21 cellular contexts compared by ENCODE assay signal in genomic region chr7:50774299-50774698, GRCh38. TPM values are rescaled to one million over a fixed set of nuclear protein-coding genes. Genes with fewer than 3 reads are reported as not detected.
DNase-seq lines count a peak whose midpoint lies in the region; ATAC-seq and TF ChIP-seq lines count a peak whose summit lies in the region.
"Had no signal": no experiment of that assay in that cellular context is flagged by ENCODE, and none has a peak within 500 bp of the region (broad histone marks: within the 10 kb centered on the region; RNA-seq: fewer than 3 reads in every experiment).

No MANE protein-coding gene starts in this region.

- in situ Hi-C loops in Panc1 (cut with HindIII; ENCODE audit: low pct_unique_long_range_greater_than_20kb, low sequenced_read_pairs): no loop called here

- 43% methylated on average over 1 of the region's 1 CpG for WGBS in SK-N-SH (ENCODE audit: low lambda C conversion rate)

- no peak for TF ChIP-seq RAD21 in SK-N-SH (IDR thresholded peaks at IDR 0.05; ENCODE audit: low read length)

- TF ChIP-seq CTCF in SK-N-SH (IDR thresholded peaks at IDR 0.05) (peak; percentile 32), Panc1 (IDR thresholded peaks at IDR 0.05) (peak; percentile 29; the same call in 1 of the 2 replicates), choroid plexus epithelial cell (conservative IDR thresholded peaks at IDR 0.05; ENCODE audit: low read depth, low read length) (peak; percentile 42), omental fat pad (IDR thresholded peaks at IDR 0.05) (no peak), GM10248 (IDR thresholded peaks at IDR 0.05; ENCODE audit: control extremely low read depth, extremely low read depth, low read depth, missing control alignments) (no peak)

- H4K20me1 ChIP-seq in SK-N-SH (ENCODE audit: insufficient read depth): peaks cover 91% of the 10 kb centered on the region

- peaks cover 2% of the 10 kb centered on the region for H3K4me1 Mint-ChIP-seq in T-helper 17 cell

- ATAC-seq in SK-N-SH treated with all-trans-retinoic acid at 6 μM for 48 hours: no peak
- ATAC-seq in Panc1: no peak
- ATAC-seq in GM21576 (IDR thresholded peaks at IDR 0.05; ENCODE audit: unreplicated experiment): no peak
- ATAC-seq in omental fat pad (ENCODE audit: low FRiP score): no peak
- no peak for ATAC-seq in T-helper 17 cell
- ATAC-seq: CD8-positive, alpha-beta T cell; HCT116 had no signal

- H3K9me2 ChIP-seq in SK-N-SH: no peaks in the 10 kb centered on the region

- no peak for TF ChIP-seq EP300 in SK-N-SH (IDR thresholded peaks at IDR 0.05; ENCODE audit: borderline replicate concordance in 1 of 2, low read depth in 1 of 2, low read length in 1 of 2)

- peaks cover 8% of the 10 kb centered on the region for H3K27me3 Mint-ChIP-seq in T-helper 17 cell

- H3K9me3 ChIP-seq in SK-N-SH (no peaks in the 10 kb centered on the region), Panc1 (ENCODE audit: control insufficient read depth, insufficient read depth, low read depth, low read length) (no peaks in the 10 kb centered on the region), T-helper 17 cell (ENCODE audit: control insufficient read depth, low read length, poor library complexity, severe bottlenecking) (no peaks in the 10 kb centered on the region)

- H3K9ac ChIP-seq in SK-N-SH: no peak overlapping the region
- H3K9ac ChIP-seq: BLaER1 treated with 17β-estradiol and CSF1 and Interleukin-3, amounts not matched to agents 10 nM and 100 nM; KMS-11 had no signal

- H3K4me3 ChIP-seq in SK-N-SH (ENCODE audit: low read depth in 2 of 2, low read length in 1 of 2): no peak overlapping the region
- H3K4me3 ChIP-seq in Panc1 (ENCODE audit: low read depth in 2 of 2, low read length in 2 of 2): no peak overlapping the region
- H3K4me3 ChIP-seq in choroid plexus epithelial cell (ENCODE audit: low read depth, low read length): no peak overlapping the region
- H3K4me3 ChIP-seq: BLaER1 treated with 17β-estradiol and CSF1 and Interleukin-3, amounts not matched to agents 10 nM and 100 nM had no signal

- no peak overlapping the region for H3K4me2 ChIP-seq in SK-N-SH
- H3K4me2 ChIP-seq: KMS-11 had no signal

- POLR2A ChIA-PET in SK-N-SH (lab: Yijun Ruan, JAX): no interaction called here
- POLR2A ChIA-PET in Panc1 (lab: Charles Lee): no interaction called here
- POLR2A ChIA-PET in GM10248 (lab: Yijun Ruan, JAX): no interaction called here

- no peak for DNase-seq in SK-N-SH
- DNase-seq in Panc1 (ENCODE audit: low read depth, low spot score): no peak
- no peak for DNase-seq in choroid plexus epithelial cell (ENCODE audit: low read depth)
- DNase-seq in omental fat pad (ENCODE audit: low spot score): no peak
- DNase-seq in T-helper 17 cell: no peak
- no peak for DNase-seq in GM10248 (ENCODE audit: extremely low spot score)
- DNase-seq: 8988T; CD8-positive, alpha-beta T cell; DMS153; NCI-H1105; NCI-H146; NCI-H2029 treated with DMSO at 0.1 percent for 48 hours; NCI-H226; NCI-H510A treated with DMSO at 0.1 percent for 48 hours; NCI-H774; Right ventricle myocardium superior had no signal

- peaks cover 4% of the 10 kb centered on the region for H3F3A ChIP-seq in SK-N-SH (replicated peaks; ENCODE audit: insufficient read depth)

- H3K27ac ChIP-seq in SK-N-SH (ENCODE audit: low read depth in 2 of 2, low read length in 1 of 2) (no peak overlapping the region), Panc1 (ENCODE audit: low read length) (no peak overlapping the region)
- H3K27ac ChIP-seq: BLaER1 treated with 17β-estradiol and CSF1 and Interleukin-3, amounts not matched to agents 10 nM and 100 nM; KMS-11 had no signal

- no TSS peak for BruUV-seq in Panc1 (replicated peaks; lab: Mats Ljungman, UMichigan)

- H3K36me3 ChIP-seq in SK-N-SH (replicated peaks in 1 of 2; ENCODE audit: control insufficient read depth in 1 of 2, insufficient read depth in 2 of 2, low read length in 1 of 2): peaks cover 0 to 32% of the 10 kb centered on the region in 2 experiments
- H3K36me3 ChIP-seq in Panc1 (ENCODE audit: control insufficient read depth, insufficient read depth, low read length): no peaks in the 10 kb centered on the region

- intact Hi-C loops in Panc1 (cut with micrococcal nuclease; ENCODE audit: unreplicated experiment): no loop called here

- no peak overlapping the region for H3K27ac Mint-ChIP-seq in T-helper 17 cell
- H3K27ac Mint-ChIP-seq: CD8-positive, alpha-beta T cell had no signal

- H3K4me1 ChIP-seq in SK-N-SH (ENCODE audit: control insufficient read depth in 1 of 2, insufficient read depth in 2 of 2, low read depth in 1 of 2, low read length in 1 of 2) (no peaks in the 10 kb centered on the region), Panc1 (ENCODE audit: control insufficient read depth, insufficient read depth, low read length) (no peaks in the 10 kb centered on the region)

- H3K4me3 Mint-ChIP-seq in T-helper 17 cell: no peak overlapping the region
- H3K4me3 Mint-ChIP-seq: CD8-positive, alpha-beta T cell had no signal

- H3K36me3 Mint-ChIP-seq in T-helper 17 cell (ENCODE audit: low read depth): no peaks in the 10 kb centered on the region
- H3K36me3 Mint-ChIP-seq: CD8-positive, alpha-beta T cell had no signal

- H3K79me2 ChIP-seq in SK-N-SH (ENCODE audit: insufficient read depth): peaks cover 98% of the 10 kb centered on the region

- H2AFZ ChIP-seq in SK-N-SH (ENCODE audit: low read depth): no peak overlapping the region

- H3K27me3 ChIP-seq in SK-N-SH (ENCODE audit: insufficient read depth): no peaks in the 10 kb centered on the region
- H3K27me3 ChIP-seq in Panc1 (ENCODE audit: control insufficient read depth, insufficient read depth, low read length): no peaks in the 10 kb centered on the region
- H3K27me3 ChIP-seq: BLaER1 treated with 17β-estradiol and CSF1 and Interleukin-3, amounts not matched to agents 10 nM and 100 nM had no signal

- CTCF ChIA-PET in SK-N-SH (lab: Yijun Ruan, JAX) (no interaction called here), Panc1 (lab: Charles Lee) (no interaction called here), GM10248 (lab: Yijun Ruan, JAX) (no interaction called here)

TF ChIP-seq in SK-N-SH, 30 proteins besides CTCF, POLR2A, EP300 and RAD21 (continues in another document):
- TF ChIP-seq MXI1 (IDR thresholded peaks at IDR 0.05; ENCODE audit: low read depth, low read length) (no peak), FOXJ3 (CRISPR knock-in tag; IDR thresholded peaks at IDR 0.05) (no peak), USF2 (IDR thresholded peaks at IDR 0.05; ENCODE audit: borderline replicate concordance, low read depth, low read length) (no peak), RCOR1 (IDR thresholded peaks at IDR 0.05; ENCODE audit: low read length) (no peak), IRF3 (IDR thresholded peaks at IDR 0.05; ENCODE audit: low read depth, low read length) (no peak), TAF1 (IDR thresholded peaks at IDR 0.05; ENCODE audit: borderline replicate concordance, low read depth, low read length) (no peak), TCF12 (IDR thresholded peaks at IDR 0.05) (no peak), RXRA (IDR thresholded peaks at IDR 0.05; ENCODE audit: borderline replicate concordance, low read depth) (no peak)

TF ChIP-seq in SK-N-SH treated with all-trans-retinoic acid at 6 μM for 48 hours, 23 proteins besides CTCF, POLR2A, EP300 and RAD21 (continues in another document):
- TF ChIP-seq CSRNP3 (CRISPR knock-in tag; IDR thresholded peaks at IDR 0.05): no peak
- TF ChIP-seq CSDC2 (CRISPR knock-in tag; IDR thresholded peaks at IDR 0.05): no peak
- no peak for TF ChIP-seq CREB5 (CRISPR knock-in tag; IDR thresholded peaks at IDR 0.05; ENCODE audit: low read depth)
- no peak for TF ChIP-seq POU6F1 (CRISPR knock-in tag; IDR thresholded peaks at IDR 0.05; ENCODE audit: borderline replicate concordance, low read depth)
- TF ChIP-seq BACH2 (CRISPR knock-in tag; IDR thresholded peaks at IDR 0.05; ENCODE audit: borderline replicate concordance): no peak
- no peak for TF ChIP-seq RARB (CRISPR knock-in tag; IDR thresholded peaks at IDR 0.05)

RNA-seq across cellular contexts. Expression of gene GRB10, which starts 8.4 kb away (rescaled TPM):
- polyA plus RNA-seq in SK-N-SH (2012; rRNA removed): 4.4 and 5.1 TPM in 2 replicates
- 3.8 and 3.9 TPM in 2 replicates for polyA plus RNA-seq in SK-N-SH (2012; cell fraction: cytosol; rRNA removed)
- polyA plus RNA-seq in SK-N-SH (2012; cell fraction: nucleus; rRNA removed): 15.3 and 16.8 TPM in 2 replicates
- total RNA-seq in Panc1 (2021; ENCODE audit: unreplicated experiment) (38.3 TPM), omental fat pad (100 to 1,000 TPM in 1 of 4 donors, 10 to 100 TPM in 3; 64.6 to 100 (median 75.3) TPM), T-helper 17 cell (1 to 10 TPM; 3.8 to 7.0 TPM)
- polyA plus RNA-seq in Panc1 (2012; ENCODE audit: insufficient read length): 27.7 TPM

Comparison
In these comparisons a context has a peak if more than half of its experiments do, and no peak if none do; other contexts are left out.
1. CTCF ChIP-seq: peak in SK-N-SH (single experiment), Panc1 (single experiment) and choroid plexus epithelial cell (single experiment); none in omental fat pad (0 of 3) and GM10248 (single experiment).